ENCODE assay signal across 13 cellular contexts in genomic region chr6:37521674-37522073, GRCh38.
"Had no signal": no experiment of that assay in that cellular context is flagged by ENCODE, and none has a peak within 500 bp of the region (broad histone marks: within the 10 kb centered on the region; RNA-seq: fewer than 3 reads in every experiment).

No MANE protein-coding gene starts in this region.

- DNase-seq: activated CD4-positive, alpha-beta T cell treated with anti-CD3 and anti-CD28 coated beads, Interleukin-2, amount 50 U/mL, for 4 hours; activated CD4-positive, CD25-positive, alpha-beta regulatory T cell treated with anti-CD3 and anti-CD28 coated beads, Interleukin-2, amount 50 U/mL, for 72 hours; anterior cingulate cortex; dermis blood vessel endothelial cell; hippocampal formation; kidney glomerular epithelial cell; mesendoderm; ovary; stimulated activated CD4-positive, alpha-beta T cell treated with anti-CD3 and anti-CD28 coated beads, Interleukin-2, amount 100 ng/mL, for 48 hours; substantia nigra; trophoblast cell had no signal

- H3K36me3 Mint-ChIP-seq: activated naive CD8-positive, alpha-beta T cell had no signal

- ATAC-seq: esophagus mucosa had no signal

- H3K27ac Mint-ChIP-seq: activated naive CD8-positive, alpha-beta T cell had no signal

- H3K27me3 Mint-ChIP-seq: activated naive CD8-positive, alpha-beta T cell had no signal

- H3K4me3 Mint-ChIP-seq: activated naive CD8-positive, alpha-beta T cell had no signal
